ENCODE assay signal across 1 cellular context in the genomic region with DNA sequence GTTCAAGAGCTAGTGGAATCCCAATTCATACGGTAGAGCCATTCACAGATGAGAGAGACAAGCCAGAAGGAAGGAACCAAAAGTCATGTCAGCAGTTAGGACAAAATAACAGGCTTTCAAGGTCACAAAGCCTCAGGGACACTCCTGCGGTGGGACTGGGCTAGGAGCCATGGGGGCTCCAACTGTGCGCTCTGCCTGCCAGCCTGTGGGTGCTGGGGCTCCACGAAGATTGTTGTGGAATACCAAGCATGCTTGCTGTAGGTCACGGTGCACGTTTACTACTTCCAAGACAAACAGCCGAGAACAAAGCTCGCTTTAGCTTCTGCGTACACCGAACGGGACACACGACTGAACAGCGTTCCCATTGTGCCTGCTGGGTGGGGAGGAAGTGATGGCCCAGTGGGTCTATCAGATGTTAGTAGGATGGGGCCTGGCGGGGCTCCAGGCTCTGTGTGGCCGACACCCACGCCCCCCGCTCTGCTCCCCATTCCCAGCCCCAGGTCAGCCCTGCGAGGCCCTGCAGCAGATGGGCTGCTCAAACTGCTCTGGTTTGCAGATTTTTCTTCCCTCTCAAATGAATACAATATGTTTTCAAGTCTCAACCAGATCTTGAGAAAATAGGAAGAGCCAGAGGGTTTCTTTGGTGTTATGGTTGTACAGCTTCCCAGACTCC.
TF ChIP-seq lines count a peak whose summit lies in the region.

No MANE protein-coding gene starts in this region.

TF ChIP-seq in HepG2, 621 proteins besides CTCF, POLR2A, EP300 and RAD21 (continued from another document and continues in another):
- TF ChIP-seq, protein P1, sequence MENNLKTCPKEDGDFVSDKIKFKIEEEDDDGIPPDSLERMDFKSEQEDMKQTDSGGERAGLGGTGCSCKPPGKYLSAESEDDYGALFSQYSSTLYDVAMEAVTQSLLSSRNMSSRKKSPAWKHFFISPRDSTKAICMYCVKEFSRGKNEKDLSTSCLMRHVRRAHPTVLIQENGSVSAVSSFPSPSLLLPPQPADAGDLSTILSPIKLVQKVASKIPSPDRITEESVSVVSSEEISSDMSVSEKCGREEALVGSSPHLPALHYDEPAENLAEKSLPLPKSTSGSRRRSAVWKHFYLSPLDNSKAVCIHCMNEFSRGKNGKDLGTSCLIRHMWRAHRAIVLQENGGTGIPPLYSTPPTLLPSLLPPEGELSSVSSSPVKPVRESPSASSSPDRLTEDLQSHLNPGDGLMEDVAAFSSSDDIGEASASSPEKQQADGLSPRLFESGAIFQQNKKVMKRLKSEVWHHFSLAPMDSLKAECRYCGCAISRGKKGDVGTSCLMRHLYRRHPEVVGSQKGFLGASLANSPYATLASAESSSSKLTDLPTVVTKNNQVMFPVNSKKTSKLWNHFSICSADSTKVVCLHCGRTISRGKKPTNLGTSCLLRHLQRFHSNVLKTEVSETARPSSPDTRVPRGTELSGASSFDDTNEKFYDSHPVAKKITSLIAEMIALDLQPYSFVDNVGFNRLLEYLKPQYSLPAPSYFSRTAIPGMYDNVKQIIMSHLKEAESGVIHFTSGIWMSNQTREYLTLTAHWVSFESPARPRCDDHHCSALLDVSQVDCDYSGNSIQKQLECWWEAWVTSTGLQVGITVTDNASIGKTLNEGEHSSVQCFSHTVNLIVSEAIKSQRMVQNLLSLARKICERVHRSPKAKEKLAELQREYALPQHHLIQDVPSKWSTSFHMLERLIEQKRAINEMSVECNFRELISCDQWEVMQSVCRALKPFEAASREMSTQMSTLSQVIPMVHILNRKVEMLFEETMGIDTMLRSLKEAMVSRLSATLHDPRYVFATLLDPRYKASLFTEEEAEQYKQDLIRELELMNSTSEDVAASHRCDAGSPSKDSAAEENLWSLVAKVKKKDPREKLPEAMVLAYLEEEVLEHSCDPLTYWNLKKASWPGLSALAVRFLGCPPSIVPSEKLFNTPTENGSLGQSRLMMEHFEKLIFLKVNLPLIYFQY (CRISPR knock-in tag; IDR thresholded peaks at IDR 0.05; ENCODE audit: borderline replicate concordance), result peak; percentile 82; the same call in 1 of the 2 replicates
- 0 out of 2 replicates have a peak, but pooled peaks have one; percentile 62 for TF ChIP-seq THRA (CRISPR knock-in tag; IDR thresholded peaks at IDR 0.05; ENCODE audit: borderline replicate concordance)
- TF ChIP-seq, protein P2, sequence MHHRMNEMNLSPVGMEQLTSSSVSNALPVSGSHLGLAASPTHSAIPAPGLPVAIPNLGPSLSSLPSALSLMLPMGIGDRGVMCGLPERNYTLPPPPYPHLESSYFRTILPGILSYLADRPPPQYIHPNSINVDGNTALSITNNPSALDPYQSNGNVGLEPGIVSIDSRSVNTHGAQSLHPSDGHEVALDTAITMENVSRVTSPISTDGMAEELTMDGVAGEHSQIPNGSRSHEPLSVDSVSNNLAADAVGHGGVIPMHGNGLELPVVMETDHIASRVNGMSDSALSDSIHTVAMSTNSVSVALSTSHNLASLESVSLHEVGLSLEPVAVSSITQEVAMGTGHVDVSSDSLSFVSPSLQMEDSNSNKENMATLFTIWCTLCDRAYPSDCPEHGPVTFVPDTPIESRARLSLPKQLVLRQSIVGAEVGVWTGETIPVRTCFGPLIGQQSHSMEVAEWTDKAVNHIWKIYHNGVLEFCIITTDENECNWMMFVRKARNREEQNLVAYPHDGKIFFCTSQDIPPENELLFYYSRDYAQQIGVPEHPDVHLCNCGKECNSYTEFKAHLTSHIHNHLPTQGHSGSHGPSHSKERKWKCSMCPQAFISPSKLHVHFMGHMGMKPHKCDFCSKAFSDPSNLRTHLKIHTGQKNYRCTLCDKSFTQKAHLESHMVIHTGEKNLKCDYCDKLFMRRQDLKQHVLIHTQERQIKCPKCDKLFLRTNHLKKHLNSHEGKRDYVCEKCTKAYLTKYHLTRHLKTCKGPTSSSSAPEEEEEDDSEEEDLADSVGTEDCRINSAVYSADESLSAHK (CRISPR knock-in tag; IDR thresholded peaks at IDR 0.05; ENCODE audit: borderline replicate concordance), result no peak
- TF ChIP-seq ZNF124 (CRISPR knock-in tag; IDR thresholded peaks at IDR 0.05), result 0 out of 2 replicates have a peak, but pooled peaks have one; percentile 20
- TF ChIP-seq, protein P3, sequence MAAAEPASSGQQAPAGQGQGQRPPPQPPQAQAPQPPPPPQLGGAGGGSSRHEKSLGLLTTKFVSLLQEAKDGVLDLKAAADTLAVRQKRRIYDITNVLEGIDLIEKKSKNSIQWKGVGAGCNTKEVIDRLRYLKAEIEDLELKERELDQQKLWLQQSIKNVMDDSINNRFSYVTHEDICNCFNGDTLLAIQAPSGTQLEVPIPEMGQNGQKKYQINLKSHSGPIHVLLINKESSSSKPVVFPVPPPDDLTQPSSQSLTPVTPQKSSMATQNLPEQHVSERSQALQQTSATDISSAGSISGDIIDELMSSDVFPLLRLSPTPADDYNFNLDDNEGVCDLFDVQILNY (CRISPR knock-in tag; conservative IDR thresholded peaks at IDR 0.05), result no peak
- TF ChIP-seq MBD4 (IDR thresholded peaks at IDR 0.05; ENCODE audit: borderline replicate concordance, low read length), result no peak
- TF ChIP-seq, protein P4, sequence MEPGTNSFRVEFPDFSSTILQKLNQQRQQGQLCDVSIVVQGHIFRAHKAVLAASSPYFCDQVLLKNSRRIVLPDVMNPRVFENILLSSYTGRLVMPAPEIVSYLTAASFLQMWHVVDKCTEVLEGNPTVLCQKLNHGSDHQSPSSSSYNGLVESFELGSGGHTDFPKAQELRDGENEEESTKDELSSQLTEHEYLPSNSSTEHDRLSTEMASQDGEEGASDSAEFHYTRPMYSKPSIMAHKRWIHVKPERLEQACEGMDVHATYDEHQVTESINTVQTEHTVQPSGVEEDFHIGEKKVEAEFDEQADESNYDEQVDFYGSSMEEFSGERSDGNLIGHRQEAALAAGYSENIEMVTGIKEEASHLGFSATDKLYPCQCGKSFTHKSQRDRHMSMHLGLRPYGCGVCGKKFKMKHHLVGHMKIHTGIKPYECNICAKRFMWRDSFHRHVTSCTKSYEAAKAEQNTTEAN (CRISPR knock-in tag; conservative IDR thresholded peaks at IDR 0.05), result no peak
- no peak; the same call in none of the 2 replicates for TF ChIP-seq ZNF746 (CRISPR knock-in tag; IDR thresholded peaks at IDR 0.05)
- TF ChIP-seq POLR2G (IDR thresholded peaks at IDR 0.05; ENCODE audit: low read depth, low read length), result peak; percentile 81
- no peak for TF ChIP-seq NONO (IDR thresholded peaks at IDR 0.05)
- TF ChIP-seq NONO (CRISPR knock-in tag; conservative IDR thresholded peaks at IDR 0.05), result peak; percentile 86
- TF ChIP-seq PBX3 (CRISPR knock-in tag; IDR thresholded peaks at IDR 0.05; ENCODE audit: borderline replicate concordance), result no peak
- TF ChIP-seq MEIS1 (CRISPR knock-in tag; IDR thresholded peaks at IDR 0.05; ENCODE audit: borderline replicate concordance), result peak; percentile 86
- TF ChIP-seq, protein P5, sequence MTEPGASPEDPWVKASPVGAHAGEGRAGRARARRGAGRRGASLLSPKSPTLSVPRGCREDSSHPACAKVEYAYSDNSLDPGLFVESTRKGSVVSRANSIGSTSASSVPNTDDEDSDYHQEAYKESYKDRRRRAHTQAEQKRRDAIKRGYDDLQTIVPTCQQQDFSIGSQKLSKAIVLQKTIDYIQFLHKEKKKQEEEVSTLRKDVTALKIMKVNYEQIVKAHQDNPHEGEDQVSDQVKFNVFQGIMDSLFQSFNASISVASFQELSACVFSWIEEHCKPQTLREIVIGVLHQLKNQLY (CRISPR knock-in tag; IDR thresholded peaks at IDR 0.05), result peak; percentile 79; the same call in 1 of the 2 replicates
- TF ChIP-seq ZKSCAN1 (IDR thresholded peaks at IDR 0.05; ENCODE audit: low read length), result no peak
- TF ChIP-seq, protein P6, sequence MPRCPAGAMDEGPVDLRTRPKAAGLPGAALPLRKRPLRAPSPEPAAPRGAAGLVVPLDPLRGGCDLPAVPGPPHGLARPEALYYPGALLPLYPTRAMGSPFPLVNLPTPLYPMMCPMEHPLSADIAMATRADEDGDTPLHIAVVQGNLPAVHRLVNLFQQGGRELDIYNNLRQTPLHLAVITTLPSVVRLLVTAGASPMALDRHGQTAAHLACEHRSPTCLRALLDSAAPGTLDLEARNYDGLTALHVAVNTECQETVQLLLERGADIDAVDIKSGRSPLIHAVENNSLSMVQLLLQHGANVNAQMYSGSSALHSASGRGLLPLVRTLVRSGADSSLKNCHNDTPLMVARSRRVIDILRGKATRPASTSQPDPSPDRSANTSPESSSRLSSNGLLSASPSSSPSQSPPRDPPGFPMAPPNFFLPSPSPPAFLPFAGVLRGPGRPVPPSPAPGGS (CRISPR knock-in tag; IDR thresholded peaks at IDR 0.05), result peak; percentile 88
- TF ChIP-seq ATRX (CRISPR knock-in tag; IDR thresholded peaks at IDR 0.05; ENCODE audit: borderline replicate concordance), result no peak
- no peak for TF ChIP-seq SP1 (IDR thresholded peaks at IDR 0.05)
- TF ChIP-seq SP1 (CRISPR knock-in tag; IDR thresholded peaks at IDR 0.05), result 0 out of 2 replicates have a peak, but pooled peaks have one; percentile 31
- TF ChIP-seq ZFP36L1 (CRISPR knock-in tag; IDR thresholded peaks at IDR 0.05), result peak; percentile 81
- TF ChIP-seq BHLHE40 (IDR thresholded peaks at IDR 0.05; ENCODE audit: low read length), result peak; percentile 97
- TF ChIP-seq, protein P7, sequence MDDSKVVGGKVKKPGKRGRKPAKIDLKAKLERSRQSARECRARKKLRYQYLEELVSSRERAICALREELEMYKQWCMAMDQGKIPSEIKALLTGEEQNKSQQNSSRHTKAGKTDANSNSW (CRISPR knock-in tag; IDR thresholded peaks at IDR 0.05; ENCODE audit: borderline replicate concordance), result no peak
- TF ChIP-seq ZNF557 (CRISPR knock-in tag; IDR thresholded peaks at IDR 0.05), result no peak
- no peak for TF ChIP-seq ZBTB25 (CRISPR knock-in tag; IDR thresholded peaks at IDR 0.05)
- TF ChIP-seq CCAR2 (optimal IDR thresholded peaks at IDR 0.05; ENCODE audit: low read depth, low read length), result no peak
- TF ChIP-seq NR1H2 (CRISPR knock-in tag; IDR thresholded peaks at IDR 0.05; ENCODE audit: borderline replicate concordance, low read depth), result no peak
- TF ChIP-seq FOXA1 (IDR thresholded peaks at IDR 0.05), result no peak
- TF ChIP-seq FOXA1 (CRISPR knock-in tag; IDR thresholded peaks at IDR 0.05), result peak; percentile 81
- peak; percentile 77 for TF ChIP-seq PITX1 (CRISPR knock-in tag; IDR thresholded peaks at IDR 0.05)
- peak; percentile 85; the same call in 1 of the 2 replicates for TF ChIP-seq ZNF230 (CRISPR knock-in tag; IDR thresholded peaks at IDR 0.05)
- peak; percentile 93 for TF ChIP-seq ESRRA (CRISPR knock-in tag; IDR thresholded peaks at IDR 0.05; ENCODE audit: low read depth)
- TF ChIP-seq FOSL2 (CRISPR knock-in tag; IDR thresholded peaks at IDR 0.05), result peak; percentile 74
- TF ChIP-seq ZNF292 (CRISPR knock-in tag; IDR thresholded peaks at IDR 0.05; ENCODE audit: borderline replicate concordance, low read depth), result peak; percentile 62; the same call in 1 of the 2 replicates
- TF ChIP-seq GATA4 (IDR thresholded peaks at IDR 0.05; ENCODE audit: borderline replicate concordance, low read depth), result peak; percentile 65; the same call in 1 of the 2 replicates
- no peak; a peak in 1 of 4 replicates for TF ChIP-seq KLF16 (CRISPR knock-in tag; IDR thresholded peaks at IDR 0.05)
- peak; percentile 69; the same call in 1 of the 2 replicates for TF ChIP-seq FOXC1 (CRISPR knock-in tag; IDR thresholded peaks at IDR 0.05; ENCODE audit: borderline replicate concordance)
- no peak for TF ChIP-seq ZNF572 (CRISPR knock-in tag; IDR thresholded peaks at IDR 0.05)
- no peak for TF ChIP-seq MAZ (IDR thresholded peaks at IDR 0.05; ENCODE audit: borderline replicate concordance, low read depth, low read length)
- no peak for TF ChIP-seq MAZ (CRISPR knock-in tag; IDR thresholded peaks at IDR 0.05; ENCODE audit: low read depth)
- peak; percentile 78 for TF ChIP-seq BCL6 (CRISPR knock-in tag; IDR thresholded peaks at IDR 0.05)
- TF ChIP-seq ZNF138 (CRISPR knock-in tag; IDR thresholded peaks at IDR 0.05; ENCODE audit: low read depth), result 0 out of 2 replicates have a peak, but pooled peaks have one; percentile 47
- no peak for TF ChIP-seq ZBTB49 (CRISPR knock-in tag; IDR thresholded peaks at IDR 0.05; ENCODE audit: borderline replicate concordance)
- TF ChIP-seq PLRG1 (conservative IDR thresholded peaks at IDR 0.05), result no peak
- no peak for TF ChIP-seq ZNF550 (CRISPR knock-in tag; IDR thresholded peaks at IDR 0.05; ENCODE audit: borderline replicate concordance)
